9 cellular contexts compared by ENCODE assay signal in the genomic region with DNA sequence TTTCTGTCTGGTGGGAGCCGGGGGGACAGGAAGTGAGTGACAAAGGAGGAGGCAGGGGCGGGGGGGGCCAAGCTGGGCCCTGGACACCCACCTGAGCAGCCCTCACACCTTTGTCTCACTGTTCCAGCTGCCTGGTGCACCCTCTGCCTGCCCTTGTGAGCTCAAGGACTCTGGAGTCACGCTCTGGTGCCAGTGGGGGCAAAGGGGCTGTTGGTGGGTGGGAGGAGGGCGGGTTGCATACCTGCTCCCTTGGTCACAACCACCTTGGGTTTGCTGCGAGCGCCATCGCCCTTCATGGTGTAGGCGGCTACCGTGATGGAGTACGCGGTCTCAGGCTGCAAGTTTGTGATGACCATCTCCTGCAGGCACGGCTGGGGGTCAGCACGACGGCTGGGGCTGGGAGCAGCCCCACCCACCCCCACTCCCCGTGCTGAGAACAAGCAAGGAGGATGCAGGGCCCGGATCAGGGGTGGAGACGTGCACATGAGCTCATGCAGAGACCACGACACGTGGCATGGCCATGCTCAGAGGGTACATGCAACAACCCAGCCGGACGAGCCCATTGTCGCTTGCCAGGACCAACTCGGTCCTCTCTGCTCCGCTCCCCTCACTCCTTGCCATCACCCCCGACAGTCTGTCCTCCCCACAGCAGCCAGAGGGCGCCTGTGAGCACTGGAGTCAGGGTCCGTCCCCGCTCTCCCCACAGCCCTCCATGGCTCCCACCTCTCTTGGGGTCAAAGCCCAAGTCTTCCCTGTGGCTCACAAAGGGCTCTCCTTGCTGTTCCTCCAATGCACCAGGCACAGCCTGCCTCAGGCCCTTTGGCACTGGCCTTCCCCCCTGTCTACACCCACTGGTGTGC.
DNase-seq lines count a peak whose midpoint lies in the region; ATAC-seq and TF ChIP-seq lines count a peak whose summit lies in the region.
"Had no signal": no experiment of that assay in that cellular context is flagged by ENCODE, and none has a peak within 500 bp of the region (broad histone marks: within the 10 kb centered on the region; RNA-seq: fewer than 3 reads in every experiment).

No MANE protein-coding gene starts in this region.

- ATAC-seq in foreskin keratinocyte: no peak

- TF ChIP-seq CTCF in foreskin keratinocyte (conservative IDR thresholded peaks at IDR 0.05): peak; percentile 53
- peak in 4 of 5 experiments; percentile 16 to 32 (median 23) for TF ChIP-seq CTCF in transverse colon (IDR thresholded peaks at IDR 0.05)

- H3K4me3 Mint-ChIP-seq in activated naive CD4-positive, alpha-beta T cell treated with anti-CD3 and anti-CD28 coated beads, Interleukin-2, amount 10 ng/mL, durations not matched to agents 7 days and 5 days: no peak overlapping the region

- 50 to 74% methylated on average over 2 to 23 of the region's 28 CpGs for WGBS in transverse colon (ENCODE audit: low coverage in 1 of 2), 2 donors

- H3K36me3 Mint-ChIP-seq in activated naive CD4-positive, alpha-beta T cell treated with anti-CD3 and anti-CD28 coated beads, Interleukin-2, amount 10 ng/mL, durations not matched to agents 7 days and 5 days: no peaks in the 10 kb centered on the region

- no peaks in the 10 kb centered on the region for H3K9me3 Mint-ChIP-seq in activated naive CD4-positive, alpha-beta T cell treated with anti-CD3 and anti-CD28 coated beads, Interleukin-2, amount 10 ng/mL, durations not matched to agents 7 days and 5 days

- no peaks in the 10 kb centered on the region for H3K36me3 ChIP-seq in transverse colon

- peaks cover 29% of the 10 kb centered on the region for H3K27me3 Mint-ChIP-seq in activated naive CD4-positive, alpha-beta T cell treated with anti-CD3 and anti-CD28 coated beads, Interleukin-2, amount 10 ng/mL, durations not matched to agents 7 days and 5 days

- no peaks in the 10 kb centered on the region for H3K9me3 ChIP-seq in transverse colon

- TF ChIP-seq EP300 in transverse colon (IDR thresholded peaks at IDR 0.05; ENCODE audit: low read depth): no peak

- peak; percentile 26 for DNase-seq in activated naive CD4-positive, alpha-beta T cell treated with anti-CD3 and anti-CD28 coated beads, Interleukin-2, amount 10 ng/mL, durations not matched to agents 7 days and 5 days
- DNase-seq in activated naive CD4-positive, alpha-beta T cell (lab: John Stamatoyannopoulos, UW): no peak
- peak; percentile 13 for DNase-seq in SW480 (ENCODE audit: low spot score)
- no peak for DNase-seq in foreskin keratinocyte
- no peak for DNase-seq in transverse colon
- no peak for DNase-seq in activated CD4-positive, CD25-positive, alpha-beta regulatory T cell treated with anti-CD3 and anti-CD28 coated beads, Interleukin-2, amount 50 U/mL, for 72 hours
- no peak for DNase-seq in ureter (ENCODE audit: low spot score)
- DNase-seq in NCI-H2196 (lab: John Stamatoyannopoulos, UW; ENCODE audit: unreplicated experiment): no peak
- DNase-seq: NCI-H345 had no signal

- no peaks in the 10 kb centered on the region for H3K4me1 Mint-ChIP-seq in activated naive CD4-positive, alpha-beta T cell treated with anti-CD3 and anti-CD28 coated beads, Interleukin-2, amount 10 ng/mL, durations not matched to agents 7 days and 5 days

- H3K4me1 ChIP-seq in foreskin keratinocyte (no peaks in the 10 kb centered on the region), transverse colon (peaks cover 0 to 8% (median 3%) of the 10 kb centered on the region in 4 donors)

- in situ Hi-C loops in transverse colon (cut with MboI; ENCODE audit: low pct_ligation_motif_present in 1 of 4, low pct_unique_long_range_greater_than_20kb in 1 of 4, low sequenced_read_pairs in 3 of 4): no loop called here

- intact Hi-C loops in transverse colon (cut with DNase I; ENCODE audit: low total_unique reads): no loop called here

- CTCF ChIA-PET in activated naive CD4-positive, alpha-beta T cell treated with anti-CD3 and anti-CD28 coated beads, Interleukin-2, amount 10 ng/mL, durations not matched to agents 7 days and 5 days (lab: Charles Lee): interaction anchor here (1.3 kb wide), 1 partner anchor 34 kb away, joined by 3 read pairs; no protein-coding TSS in a partner anchor

- TF ChIP-seq POLR2A in transverse colon (IDR thresholded peaks at IDR 0.05): no peak

- no peak overlapping the region for H3K27ac ChIP-seq in foreskin keratinocyte
- H3K27ac ChIP-seq in transverse colon: no peak overlapping the region

- H3K4me3 ChIP-seq in transverse colon: no peak overlapping the region

- H3K27ac Mint-ChIP-seq in activated naive CD4-positive, alpha-beta T cell treated with anti-CD3 and anti-CD28 coated beads, Interleukin-2, amount 10 ng/mL, durations not matched to agents 7 days and 5 days: no peak overlapping the region

- H3K27me3 ChIP-seq in foreskin keratinocyte (peaks cover 13% of the 10 kb centered on the region), transverse colon (peaks cover 9% of the 10 kb centered on the region)

Comparison
In these comparisons a context has a peak if more than half of its experiments do, and no peak if none do; other contexts are left out.
1. DNase-seq: peak in activated naive CD4-positive, alpha-beta T cell treated with anti-CD3 and anti-CD28 coated beads, Interleukin-2, amount 10 ng/mL, durations not matched to agents 7 days and 5 days (single experiment) and SW480 (single experiment); none in activated naive CD4-positive, alpha-beta T cell (0 of 4), foreskin keratinocyte (0 of 2), transverse colon (single experiment), activated CD4-positive, CD25-positive, alpha-beta regulatory T cell treated with anti-CD3 and anti-CD28 coated beads, Interleukin-2, amount 50 U/mL, for 72 hours (single experiment), ureter (single experiment) and NCI-H2196 (single experiment).